Comparison of ENCODE assay signal across 23 cellular contexts in genomic region chr17:34726536-34727384, GRCh38.
DNase-seq lines count a peak whose midpoint lies in the region; ATAC-seq and TF ChIP-seq lines count a peak whose summit lies in the region.
"Had no signal": no experiment of that assay in that cellular context is flagged by ENCODE, and none has a peak within 500 bp of the region (broad histone marks: within the 10 kb centered on the region; RNA-seq: fewer than 3 reads in every experiment).

No MANE protein-coding gene starts in this region.

- no peak overlapping the region for H3K27ac ChIP-seq in SK-N-SH (ENCODE audit: low read depth in 2 of 2, low read length in 1 of 2)
- H3K27ac ChIP-seq: C4-2B, PC-9, RWPE1, SK-N-MC had no signal

- H3K9ac ChIP-seq in SK-N-SH = no peak overlapping the region

- no peaks in the 10 kb centered on the region for H3K9me3 ChIP-seq in SK-N-SH

- peaks cover 0 to 16% of the 10 kb centered on the region in 2 experiments; a peak in 1 of 4 replicates for H3K4me1 ChIP-seq in SK-N-SH (ENCODE audit: control insufficient read depth in 1 of 2, insufficient read depth in 2 of 2, low read depth in 1 of 2, low read length in 1 of 2)

- H3K4me2 ChIP-seq in SK-N-SH = no peak overlapping the region
- H3K4me2 ChIP-seq: PC-9 had no signal

- H3K4me3 ChIP-seq in SK-N-SH (ENCODE audit: low read depth in 2 of 2, low read length in 1 of 2) (no peak overlapping the region), fibroblast of mammary gland (ENCODE audit: control insufficient read depth, low read depth, low read length) (no peak overlapping the region)
- H3K4me3 ChIP-seq: PC-9, SK-N-MC had no signal

- no peaks in the 10 kb centered on the region for H3F3A ChIP-seq in SK-N-SH (replicated peaks; ENCODE audit: insufficient read depth)

- no peaks in the 10 kb centered on the region for H3K27me3 ChIP-seq in SK-N-SH (ENCODE audit: insufficient read depth)

- TF ChIP-seq EP300 in SK-N-SH (IDR thresholded peaks at IDR 0.05; ENCODE audit: borderline replicate concordance in 1 of 2, low read depth in 1 of 2, low read length in 1 of 2) = no peak

- H2AFZ ChIP-seq in SK-N-SH (ENCODE audit: low read depth) = no peak overlapping the region
- H2AFZ ChIP-seq: PC-9 had no signal

- H3K9me2 ChIP-seq in SK-N-SH = no peaks in the 10 kb centered on the region

- POLR2A ChIA-PET in SK-N-SH (lab: Yijun Ruan, JAX) = no interaction called here

- 32% methylated on average over 6 of the region's 6 CpGs for WGBS in SK-N-SH (ENCODE audit: low lambda C conversion rate)

- no peaks in the 10 kb centered on the region for H3K36me3 ChIP-seq in SK-N-SH (replicated peaks in 1 of 2; ENCODE audit: control insufficient read depth in 1 of 2, insufficient read depth in 2 of 2, low read length in 1 of 2)

- no peaks in the 10 kb centered on the region for H3K79me2 ChIP-seq in SK-N-SH (ENCODE audit: insufficient read depth)

- TF ChIP-seq CTCF in SK-N-SH (IDR thresholded peaks at IDR 0.05) (no peak), fibroblast of mammary gland (conservative IDR thresholded peaks at IDR 0.05; ENCODE audit: control insufficient read depth, insufficient read depth, low read depth, low read length) (no peak)

- DNase-seq in NCI-H82 (lab: John Stamatoyannopoulos, UW) (peak; percentile 65), NCI-H82 treated with DMSO at 0.1 percent for 48 hours (lab: John Stamatoyannopoulos, UW; ENCODE audit: unreplicated experiment) (no peak), SK-N-SH (peak; percentile 79), fibroblast of mammary gland (ENCODE audit: low read depth) (peak; percentile 1)
- DNase-seq: 8988T; AML-193; CD8-positive, alpha-beta memory T cell; EL; KBM-7; MM.1S; NCI-H1048; NCI-H1436; NCI-H2029; NCI-H446; NCI-H526 treated with DMSO at 0.1 percent for 48 hours; PC-9; SHP77 treated with DMSO at 0.1 percent for 48 hours had no signal

- CTCF ChIA-PET in SK-N-SH (lab: Yijun Ruan, JAX) = interaction anchor here (0.7 to 1.2 kb wide), 3 partner anchors 57 to 154 kb away, joined by 3 read pairs; no protein-coding TSS in a partner anchor

- no peak for TF ChIP-seq RAD21 in SK-N-SH (IDR thresholded peaks at IDR 0.05; ENCODE audit: low read length)

- no peak for ATAC-seq in GM21737 (IDR thresholded peaks at IDR 0.05; ENCODE audit: unreplicated experiment)
- ATAC-seq in HG02981 (IDR thresholded peaks at IDR 0.05; ENCODE audit: unreplicated experiment) = no peak
- no peak for ATAC-seq in GM18873 (IDR thresholded peaks at IDR 0.05; ENCODE audit: low FRiP score, unreplicated experiment)

- H4K20me1 ChIP-seq in SK-N-SH (ENCODE audit: insufficient read depth) = no peaks in the 10 kb centered on the region

TF ChIP-seq in SK-N-SH, 30 proteins besides CTCF, POLR2A, EP300 and RAD21:
- peak; percentile 50 for TF ChIP-seq CHD2 (IDR thresholded peaks at IDR 0.05; ENCODE audit: low read length, partially characterized antibody)
- no peak for TF ChIP-seq FOXM1 (IDR thresholded peaks at IDR 0.05; ENCODE audit: low read depth)
- peak; percentile 41; the same call in 1 of the 2 replicates for TF ChIP-seq TCF12 (IDR thresholded peaks at IDR 0.05)
- TF ChIP-seq RCOR1 (IDR thresholded peaks at IDR 0.05; ENCODE audit: low read length) = peak; percentile 48; the same call in 1 of the 2 replicates
- no peak for TF ChIP-seq USF1 (IDR thresholded peaks at IDR 0.05; ENCODE audit: borderline replicate concordance, low read depth)
- TF ChIP-seq FOXJ3 (CRISPR knock-in tag; IDR thresholded peaks at IDR 0.05) = peak; percentile 9; the same call in 1 of the 2 replicates
- TF ChIP-seq SMC3 (IDR thresholded peaks at IDR 0.05; ENCODE audit: low read depth, low read length) = no peak
